ENCODE assay signal across 31 cellular contexts in genomic region chrX:81238166-81238565, GRCh38.
"Had no signal": no experiment of that assay in that cellular context is flagged by ENCODE, and none has a peak within 500 bp of the region (broad histone marks: within the 10 kb centered on the region; RNA-seq: fewer than 3 reads in every experiment).

No MANE protein-coding gene starts in this region.

- H3K27me3 ChIP-seq: brain microvascular endothelial cell, cardiac muscle cell had no signal

- H3K27me3 Mint-ChIP-seq: activated CD8-positive, alpha-beta T cell treated with anti-CD3 and anti-CD28 coated beads for 36 hours; activated naive CD4-positive, alpha-beta T cell treated with anti-CD3 and anti-CD28 coated beads, Interleukin-2, amount 10 ng/mL, durations not matched to agents 7 days and 5 days; activated naive CD8-positive, alpha-beta T cell treated with anti-CD3 and anti-CD28 coated beads for 36 hours had no signal

- H3K4me3 Mint-ChIP-seq: activated CD8-positive, alpha-beta T cell treated with anti-CD3 and anti-CD28 coated beads for 36 hours; activated naive CD4-positive, alpha-beta T cell treated with anti-CD3 and anti-CD28 coated beads, Interleukin-2, amount 10 ng/mL, durations not matched to agents 7 days and 5 days; activated naive CD8-positive, alpha-beta T cell treated with anti-CD3 and anti-CD28 coated beads for 36 hours; activated T-cell treated with anti-CD3 and anti-CD28 coated beads, Interleukin-2, amount 50 U/mL, for 72 hours; T-cell had no signal

- H3K27ac ChIP-seq: brain microvascular endothelial cell, cardiac muscle cell, SK-N-MC, VCaP had no signal

- ATAC-seq: activated CD4-positive, CD25-positive, alpha-beta regulatory T cell treated with anti-CD3 and anti-CD28 coated beads, Interleukin-2, amount 50 U/mL, for 24 hours; activated CD8-positive, alpha-beta T cell treated with anti-CD3 and anti-CD28 coated beads for 36 hours; activated T-cell treated with anti-CD3 and anti-CD28 coated beads, Interleukin-2, amount 50 U/mL, for 72 hours; Panc1; Right ventricle myocardium inferior; T-cell had no signal

- H3K36me3 ChIP-seq: brain microvascular endothelial cell, cardiac muscle cell had no signal

- H3K27ac Mint-ChIP-seq: activated CD8-positive, alpha-beta T cell treated with anti-CD3 and anti-CD28 coated beads for 36 hours; activated naive CD4-positive, alpha-beta T cell treated with anti-CD3 and anti-CD28 coated beads, Interleukin-2, amount 10 ng/mL, durations not matched to agents 7 days and 5 days; activated naive CD8-positive, alpha-beta T cell treated with anti-CD3 and anti-CD28 coated beads for 36 hours; activated T-cell treated with anti-CD3 and anti-CD28 coated beads, Interleukin-2, amount 50 U/mL, for 72 hours; activated T-helper 2 cell treated with anti-CD3 and anti-CD28 coated beads, Interferon-gamma antibody, Interleukin-2, Interleukin-4, amounts not matched to agents 10 μg/mL and 5 μg/mL and 100 μg/mL, durations not matched to agents 14 hours and 24 hours and 36 hours; T-cell had no signal

- DNase-seq: activated CD4-positive, alpha-beta T cell treated with anti-CD3 and anti-CD28 coated beads for 4 hours; activated CD8-positive, alpha-beta memory T cell treated with anti-CD3 and anti-CD28 coated beads, Interleukin-2, amount 50 U/mL, for 4 hours; activated CD8-positive, alpha-beta T cell treated with anti-CD3 and anti-CD28 coated beads for 36 hours; activated gamma-delta T cell treated with Interleukin-2 at 50 U/mL for 16 hours; activated naive CD4-positive, alpha-beta T cell treated with anti-CD3 and anti-CD28 coated beads, Interleukin-2, amount 10 ng/mL, durations not matched to agents 7 days and 5 days; activated naive CD8-positive, alpha-beta T cell treated with anti-CD3 and anti-CD28 coated beads for 36 hours; activated T-cell treated with anti-CD3 and anti-CD28 coated beads, Interleukin-2, amount 50 U/mL, for 72 hours; brain microvascular endothelial cell; Karpas-422; MM.1S; NCI-H1105; NCI-H1436; NCI-H1694 treated with DMSO at 0.1 percent for 48 hours; NCI-H2081; NCI-H2171; NCI-H345; NCI-H510A; NCI-H69; NK-92 treated with Interleukin-12 subunit alpha and Interleukin-12 subunit beta, amount 100 ng/mL, for 24 hours; OCI-M1; RPMI8226; T-cell; T-helper 2 cell; T1000 had no signal

- H3K4me1 Mint-ChIP-seq: activated naive CD4-positive, alpha-beta T cell treated with anti-CD3 and anti-CD28 coated beads, Interleukin-2, amount 10 ng/mL, durations not matched to agents 7 days and 5 days had no signal

- H3K4me3 ChIP-seq: cardiac muscle cell, SK-N-MC had no signal
